Comparison of ENCODE assay signal across 16 cellular contexts in genomic region chr10:69097729-69098128, GRCh38. TPM values are rescaled to one million over a fixed set of nuclear protein-coding genes. Genes with fewer than 3 reads are reported as not detected.
DNase-seq lines count a peak whose midpoint lies in the region; ATAC-seq and TF ChIP-seq lines count a peak whose summit lies in the region.
"Had no signal": no experiment of that assay in that cellular context is flagged by ENCODE, and none has a peak within 500 bp of the region (broad histone marks: within the 10 kb centered on the region; RNA-seq: fewer than 3 reads in every experiment).

No MANE protein-coding gene starts in this region.

- H3K4me1 Mint-ChIP-seq in activated naive CD8-positive, alpha-beta T cell (ENCODE audit: low read depth) = peaks cover 46% of the 10 kb centered on the region
- peaks cover 46% of the 10 kb centered on the region for H3K4me1 Mint-ChIP-seq in activated naive CD8-positive, alpha-beta T cell treated with anti-CD3 and anti-CD28 coated beads for 36 hours

- intact Hi-C loops in vagina (cut with DNase I) = no loop called here

- H3K27ac ChIP-seq in vagina = no peak overlapping the region

- H3K36me3 Mint-ChIP-seq in activated naive CD8-positive, alpha-beta T cell = peaks cover 15% of the 10 kb centered on the region
- peaks cover 42% of the 10 kb centered on the region for H3K36me3 Mint-ChIP-seq in activated naive CD8-positive, alpha-beta T cell treated with anti-CD3 and anti-CD28 coated beads for 36 hours

- ATAC-seq in HG03571 (IDR thresholded peaks at IDR 0.05; ENCODE audit: unreplicated experiment) = no peak
- ATAC-seq: K562, Right ventricle myocardium inferior had no signal

- no peaks in the 10 kb centered on the region for H3K27me3 Mint-ChIP-seq in activated naive CD8-positive, alpha-beta T cell
- H3K27me3 Mint-ChIP-seq in activated naive CD8-positive, alpha-beta T cell treated with anti-CD3 and anti-CD28 coated beads for 36 hours = no peaks in the 10 kb centered on the region

- H3K27ac Mint-ChIP-seq in activated naive CD8-positive, alpha-beta T cell = peak overlapping the region; percentile 41
- H3K27ac Mint-ChIP-seq in activated naive CD8-positive, alpha-beta T cell treated with anti-CD3 and anti-CD28 coated beads for 36 hours = no peak overlapping the region
- H3K27ac Mint-ChIP-seq: HFFc6 had no signal

- no peaks in the 10 kb centered on the region for H3K27me3 ChIP-seq in adipocyte (replicated peaks; ENCODE audit: control insufficient read depth, insufficient read depth, low read length)
- H3K27me3 ChIP-seq in vagina = no peaks in the 10 kb centered on the region
- no peaks in the 10 kb centered on the region for H3K27me3 ChIP-seq in H7 (ENCODE audit: control insufficient read depth, insufficient read depth, low read length)
- H3K27me3 ChIP-seq: BLaER1 treated with 17β-estradiol and CSF1 and Interleukin-3, amounts not matched to agents 10 nM and 100 nM had no signal

- H3K9me3 ChIP-seq in adipocyte (ENCODE audit: control insufficient read depth, low read length) (no peaks in the 10 kb centered on the region), vagina (no peaks in the 10 kb centered on the region)
- H3K9me3 ChIP-seq: BLaER1 treated with 17β-estradiol and CSF1 and Interleukin-3, amounts not matched to agents 10 nM and 100 nM had no signal

- H3K9me3 Mint-ChIP-seq in activated naive CD8-positive, alpha-beta T cell (ENCODE audit: low read depth) = no peaks in the 10 kb centered on the region
- H3K9me3 Mint-ChIP-seq in activated naive CD8-positive, alpha-beta T cell treated with anti-CD3 and anti-CD28 coated beads for 36 hours = no peaks in the 10 kb centered on the region
- H3K9me3 Mint-ChIP-seq: HFFc6 had no signal

- no peak overlapping the region for H3K4me3 ChIP-seq in adipocyte (ENCODE audit: low read length)
- no peak overlapping the region for H3K4me3 ChIP-seq in fibroblast of pulmonary artery (replicated peaks; ENCODE audit: low read depth, low read length)
- no peak overlapping the region for H3K4me3 ChIP-seq in vagina
- no peak overlapping the region for H3K4me3 ChIP-seq in H7 (ENCODE audit: insufficient read depth, low read depth, low read length)
- H3K4me3 ChIP-seq: BLaER1 treated with 17β-estradiol and CSF1 and Interleukin-3, amounts not matched to agents 10 nM and 100 nM; K562 had no signal

- DNase-seq in activated naive CD8-positive, alpha-beta T cell treated with anti-CD3 and anti-CD28 coated beads for 36 hours = no peak
- DNase-seq in adipocyte (ENCODE audit: low read depth) (peak; percentile 38), fibroblast of pulmonary artery (ENCODE audit: low read depth) (peak; percentile 50), vagina (ENCODE audit: extremely low spot score in 2 of 2) (no peak), H7 (no peak)
- DNase-seq in stimulated activated CD4-positive, alpha-beta T cell treated with anti-CD3 and anti-CD28 coated beads, Interleukin-4, amount 100 ng/mL, for 24 hours = no peak
- DNase-seq: HFFc6, NCI-H1694 treated with DMSO at 0.1 percent for 48 hours, NCI-H2107, NCI-H510A, NCI-H748 treated with DMSO at 0.1 percent for 48 hours had no signal

- H3K4me1 ChIP-seq in adipocyte (ENCODE audit: control insufficient read depth, insufficient read depth, low read length) (peaks cover 14% of the 10 kb centered on the region), vagina (peaks cover 10% of the 10 kb centered on the region)

- no peak for TF ChIP-seq POLR2A in vagina (IDR thresholded peaks at IDR 0.05)

- H3K36me3 ChIP-seq in adipocyte (ENCODE audit: control insufficient read depth, insufficient read depth, low read length, severe bottlenecking) (no peaks in the 10 kb centered on the region), vagina (no peaks in the 10 kb centered on the region), H7 (replicated peaks; ENCODE audit: control insufficient read depth, insufficient read depth, low read length) (no peaks in the 10 kb centered on the region)

- TF ChIP-seq CTCF in fibroblast of pulmonary artery (IDR thresholded peaks at IDR 0.05; ENCODE audit: low read length, missing control alignments) (no peak), vagina (IDR thresholded peaks at IDR 0.05) (no peak)

- H3K9ac ChIP-seq in adipocyte (ENCODE audit: low read length) = no peak overlapping the region

- no peak overlapping the region for H3K4me3 Mint-ChIP-seq in activated naive CD8-positive, alpha-beta T cell
- H3K4me3 Mint-ChIP-seq in activated naive CD8-positive, alpha-beta T cell treated with anti-CD3 and anti-CD28 coated beads for 36 hours = no peak overlapping the region
- H3K4me3 Mint-ChIP-seq: HFFc6 had no signal

RNA-seq across cellular contexts. Expression of gene SRGN, which starts 9.8 kb away (rescaled TPM):
- 100 to 1,000 TPM; 264 to 278 TPM for total RNA-seq in activated naive CD8-positive, alpha-beta T cell treated with anti-CD3 and anti-CD28 coated beads for 36 hours
- 117 TPM for total RNA-seq in vagina
- not detected in 2 replicates for total RNA-seq in H7 (2014; rRNA removed; shearing (Covaris generic))

RNA-seq across cellular contexts. Expression of gene VPS26A, which starts 26.2 kb away (rescaled TPM):
- total RNA-seq in activated naive CD8-positive, alpha-beta T cell treated with anti-CD3 and anti-CD28 coated beads for 36 hours = 10 to 100 TPM; 38.9 to 39.5 TPM
- total RNA-seq in vagina = 33.6 TPM
- total RNA-seq in H7 (2014; rRNA removed; shearing (Covaris generic)) = 12.4 and 14.9 TPM in 2 replicates

Comparison
In these comparisons a context has a peak if more than half of its experiments do, and no peak if none do; other contexts are left out.
1. DNase-seq: peak in adipocyte (single experiment) and fibroblast of pulmonary artery (single experiment); none in activated naive CD8-positive, alpha-beta T cell treated with anti-CD3 and anti-CD28 coated beads for 36 hours (single experiment), stimulated activated CD4-positive, alpha-beta T cell treated with anti-CD3 and anti-CD28 coated beads, Interleukin-4, amount 100 ng/mL, for 24 hours (single experiment), vagina (0 of 2) and H7 (single experiment).
2. RNA of gene SRGN, which starts 9.8 kb away (total RNA-seq): 264 to 278 TPM in activated naive CD8-positive, alpha-beta T cell treated with anti-CD3 and anti-CD28 coated beads for 36 hours and 117 TPM in vagina (single experiment); not detected in H7; every median in the first group is over 100 times any median in the second.